In genomic region chr9:111524731-111525055, GRCh38 we compare ENCODE assay signal across 9 cellular contexts. TPM values are rescaled to one million over a fixed set of nuclear protein-coding genes. Genes with fewer than 3 reads are reported as not detected.
DNase-seq lines count a peak whose midpoint lies in the region; ATAC-seq, FAIRE-seq and TF ChIP-seq lines count a peak whose summit lies in the region.
"Had no signal": no experiment of that assay in that cellular context is flagged by ENCODE, and none has a peak within 500 bp of the region (broad histone marks: within the 10 kb centered on the region; RNA-seq: fewer than 3 reads in every experiment).

No MANE protein-coding gene starts in this region.

- TF ChIP-seq POLR2A in GM12878 (IDR thresholded peaks at IDR 0.05; ENCODE audit: low read depth, low read length) (no peak), thyroid gland (IDR thresholded peaks at IDR 0.05) (no peak)

- no peaks in the 10 kb centered on the region for H3K79me2 ChIP-seq in GM12878 (ENCODE audit: control insufficient read depth, insufficient read depth, low read length)
- H3K79me2 ChIP-seq in MM.1S (ENCODE audit: low read length) = no peaks in the 10 kb centered on the region

- no peaks in the 10 kb centered on the region for H3F3A ChIP-seq in MM.1S (ENCODE audit: insufficient read depth, low read length)

- no TSS peak for BruUV-seq in GM12878 (replicated peaks; lab: Mats Ljungman, UMichigan)

- RAD21 ChIA-PET in GM12878 (lab: Charles Lee; ENCODE audit: unreplicated experiment) = no interaction called here

- H3K27me3 ChIP-seq in GM12878 (replicated peaks in 1 of 2; ENCODE audit: control insufficient read depth in 2 of 2, insufficient read depth in 2 of 2, low read length in 1 of 2) (no peaks in the 10 kb centered on the region), lower lobe of right lung (ENCODE audit: low read depth) (no peaks in the 10 kb centered on the region), thyroid gland (no peaks in the 10 kb centered on the region), MM.1S (replicated peaks; ENCODE audit: insufficient read depth, low read length) (no peaks in the 10 kb centered on the region)
- H3K27me3 ChIP-seq: BLaER1 treated with 17β-estradiol and CSF1 and Interleukin-3, amounts not matched to agents 10 nM and 100 nM had no signal

- FAIRE-seq in GM12878 (lab: Jason Lieb, UNC) = no peak

- TF ChIP-seq CTCF in GM12878 (IDR thresholded peaks at IDR 0.05 in 2 of 3, conservative IDR thresholded peaks at IDR 0.05 in 1 of 3; ENCODE audit: control insufficient read depth in 2 of 3, extremely low read depth in 1 of 3, insufficient read depth in 1 of 3, low read depth in 3 of 3, low read length in 3 of 3) (no peak), lower lobe of right lung (IDR thresholded peaks at IDR 0.05) (no peak), thyroid gland (IDR thresholded peaks at IDR 0.05) (no peak), MM.1S (IDR thresholded peaks at IDR 0.05; ENCODE audit: low read length) (no peak)

- intact Hi-C loops in GM12878 (cut with micrococcal nuclease; ENCODE audit: unreplicated experiment) = no loop called here
- intact Hi-C loops in lower lobe of right lung (cut with DNase I) = no loop called here
- intact Hi-C loops in thyroid gland (cut with DNase I) = no loop called here

- H3K4me3 ChIP-seq in GM12878 = peak overlapping the region; percentile 50; the same call in 1 of the 2 replicates
- H3K4me3 ChIP-seq in lower lobe of right lung = peak overlapping the region; percentile 73
- H3K4me3 ChIP-seq in thyroid gland (replicated peaks in 1 of 3) = peak overlapping the region in 2 of 3 donors; percentile 69 to 87
- no peak overlapping the region for H3K4me3 ChIP-seq in MM.1S (ENCODE audit: low read length)
- H3K4me3 ChIP-seq: BLaER1 treated with 17β-estradiol and CSF1 and Interleukin-3, amounts not matched to agents 10 nM and 100 nM had no signal

- H3K4me3 Mint-ChIP-seq in activated CD4-positive, alpha-beta T cell treated with anti-CD3 and anti-CD28 coated beads, Interleukin-2, amount 10 ng/mL, durations not matched to agents 7 days and 5 days = peak overlapping the region; percentile 88

- H3K36me3 ChIP-seq in GM12878 (ENCODE audit: control insufficient read depth in 2 of 2, insufficient read depth in 2 of 2, low read length in 1 of 2) (no peaks in the 10 kb centered on the region), lower lobe of right lung (no peaks in the 10 kb centered on the region), thyroid gland (peaks cover 0 to 3% of the 10 kb centered on the region in 2 donors), MM.1S (replicated peaks; ENCODE audit: insufficient read depth, low read length) (no peaks in the 10 kb centered on the region)
- H3K36me3 ChIP-seq: BLaER1 treated with 17β-estradiol and CSF1 and Interleukin-3, amounts not matched to agents 10 nM and 100 nM had no signal

- H3K4me1 ChIP-seq in GM12878 (ENCODE audit: control insufficient read depth, insufficient read depth, low read length) = no peaks in the 10 kb centered on the region
- peaks cover 11% of the 10 kb centered on the region for H3K4me1 ChIP-seq in lower lobe of right lung
- H3K4me1 ChIP-seq in thyroid gland = no peaks in the 10 kb centered on the region
- H3K4me1 ChIP-seq in MM.1S (ENCODE audit: low read length) = no peaks in the 10 kb centered on the region

- H3K27ac ChIP-seq in GM12878 (ENCODE audit: control insufficient read depth, insufficient read depth) (no peak overlapping the region), lower lobe of right lung (no peak overlapping the region), thyroid gland (peak overlapping the region in 1 of 3 donors; percentile 78), MM.1S (ENCODE audit: low read length) (no peak overlapping the region)
- H3K27ac ChIP-seq: BLaER1 treated with 17β-estradiol and CSF1 and Interleukin-3, amounts not matched to agents 10 nM and 100 nM had no signal

- TF ChIP-seq EP300 in GM12878 (IDR thresholded peaks at IDR 0.05; ENCODE audit: borderline replicate concordance in 1 of 2, control insufficient read depth in 1 of 2, low read depth in 2 of 2, low read length in 2 of 2) = no peak

- peaks cover 4% of the 10 kb centered on the region for H3K9me3 Mint-ChIP-seq in activated CD4-positive, alpha-beta T cell treated with anti-CD3 and anti-CD28 coated beads, Interleukin-2, amount 10 ng/mL, durations not matched to agents 7 days and 5 days

- no peaks in the 10 kb centered on the region for H3K27me3 Mint-ChIP-seq in activated CD4-positive, alpha-beta T cell treated with anti-CD3 and anti-CD28 coated beads, Interleukin-2, amount 10 ng/mL, durations not matched to agents 7 days and 5 days

- H2AFZ ChIP-seq in GM12878 (ENCODE audit: control insufficient read depth, low read depth, low read length) (no peak overlapping the region), MM.1S (ENCODE audit: low read length) (no peak overlapping the region)

- DNase-seq in activated CD4-positive, alpha-beta T cell treated with anti-CD3 and anti-CD28 coated beads, Interleukin-2, amount 10 ng/mL, durations not matched to agents 7 days and 5 days = no peak
- no peak for DNase-seq in activated CD4-positive, alpha-beta T cell treated with anti-CD3 and anti-CD28 coated beads for 4 hours
- no peak for DNase-seq in GM12878 (ENCODE audit: low read depth, low spot score)
- no peak for DNase-seq in lower lobe of right lung
- DNase-seq in thyroid gland = no peak
- no peak for DNase-seq in MM.1S
- DNase-seq in SHP77 (lab: John Stamatoyannopoulos, UW) = no peak
- no peak for DNase-seq in activated CD8-positive, alpha-beta memory T cell treated with anti-CD3 and anti-CD28 coated beads, Interleukin-2, amount 50 U/mL, for 4 hours

- peak overlapping the region; percentile 94 for H3K27ac Mint-ChIP-seq in activated CD4-positive, alpha-beta T cell treated with anti-CD3 and anti-CD28 coated beads, Interleukin-2, amount 10 ng/mL, durations not matched to agents 7 days and 5 days

- POLR2A ChIA-PET in activated CD4-positive, alpha-beta T cell treated with anti-CD3 and anti-CD28 coated beads, Interleukin-2, amount 10 ng/mL, durations not matched to agents 7 days and 5 days (lab: Charles Lee) = no interaction called here
- POLR2A ChIA-PET in GM12878 (lab: Charles Lee) = no interaction called here

- WGBS in GM12878 (ENCODE audit: insufficient coverage, insufficient replicate concordance, low lambda C conversion rate, missing lambda C conversion rate) = 58% methylated on average over 7 of the region's 7 CpGs
- WGBS in thyroid gland, 2 donors = 31% methylated on average over 7 of the region's 7 CpGs

- H4K20me1 ChIP-seq in GM12878 (ENCODE audit: control insufficient read depth, insufficient read depth) (no peaks in the 10 kb centered on the region), MM.1S (ENCODE audit: insufficient read depth, low read length) (no peaks in the 10 kb centered on the region)
- H4K20me1 ChIP-seq: BLaER1 treated with 17β-estradiol and CSF1 and Interleukin-3, amounts not matched to agents 10 nM and 100 nM had no signal

- CTCF ChIA-PET in activated CD4-positive, alpha-beta T cell treated with anti-CD3 and anti-CD28 coated beads, Interleukin-2, amount 10 ng/mL, durations not matched to agents 7 days and 5 days (lab: Charles Lee) = interaction anchor here (0.6 to 1.6 kb wide), 2 partner anchors 11 to 1682 kb away, joined by 3 to 4 read pairs; no protein-coding TSS in a partner anchor
- CTCF ChIA-PET in GM12878 (lab: Yijun Ruan, JAX) = no interaction called here

- H3K4me1 Mint-ChIP-seq in activated CD4-positive, alpha-beta T cell treated with anti-CD3 and anti-CD28 coated beads, Interleukin-2, amount 10 ng/mL, durations not matched to agents 7 days and 5 days = peaks cover 26% of the 10 kb centered on the region

- SMC1A ChIA-PET in GM12878 (lab: Charles Lee; ENCODE audit: uncharacterized antibody, unreplicated experiment) = no interaction called here

- H3K4me2 ChIP-seq in GM12878 (ENCODE audit: control insufficient read depth, insufficient read depth) (peak overlapping the region; percentile 12), MM.1S (ENCODE audit: low read depth, low read length) (no peak overlapping the region)
- H3K4me2 ChIP-seq: BLaER1 treated with 17β-estradiol and CSF1 and Interleukin-3, amounts not matched to agents 10 nM and 100 nM had no signal

- H3K9ac ChIP-seq in GM12878 (ENCODE audit: control insufficient read depth, insufficient read depth, low read length) = no peak overlapping the region
- no peak overlapping the region for H3K9ac ChIP-seq in MM.1S (ENCODE audit: low read length)
- H3K9ac ChIP-seq: BLaER1 treated with 17β-estradiol and CSF1 and Interleukin-3, amounts not matched to agents 10 nM and 100 nM had no signal

- peaks cover 3% of the 10 kb centered on the region; the same call in 1 of the 3 replicates for H3K9me3 ChIP-seq in GM12878 (replicated peaks; ENCODE audit: control insufficient read depth, insufficient read depth, low read length)
- no peaks in the 10 kb centered on the region for H3K9me3 ChIP-seq in lower lobe of right lung
- no peaks in the 10 kb centered on the region for H3K9me3 ChIP-seq in thyroid gland
- H3K9me3 ChIP-seq in MM.1S (replicated peaks; ENCODE audit: insufficient read depth, low read length) = no peaks in the 10 kb centered on the region

- no peak for ATAC-seq in GM12878
- no peak for ATAC-seq in lower lobe of right lung

- in situ Hi-C loops in GM12878 (cut with MboI) = no loop called here

- no peak for TF ChIP-seq RAD21 in GM12878 (IDR thresholded peaks at IDR 0.05; ENCODE audit: insufficient read depth, low read depth, low read length)

- H3K9me2 ChIP-seq in MM.1S (replicated peaks; ENCODE audit: insufficient read depth, low read length) = no peaks in the 10 kb centered on the region

- peaks cover 7% of the 10 kb centered on the region for H3K36me3 Mint-ChIP-seq in activated CD4-positive, alpha-beta T cell treated with anti-CD3 and anti-CD28 coated beads, Interleukin-2, amount 10 ng/mL, durations not matched to agents 7 days and 5 days (ENCODE audit: low read depth)

RNA-seq across cellular contexts. Expression of gene ZNF483, which starts 0.3 kb away (rescaled TPM):
- total RNA-seq in activated CD4-positive, alpha-beta T cell treated with anti-CD3 and anti-CD28 coated beads, Interleukin-2, amount 10 ng/mL, durations not matched to agents 7 days and 5 days = 1 to 10 TPM; 2.4 to 2.7 TPM
- total RNA-seq in GM12878 (2013; cell fraction: nucleolus; rRNA removed) = not detected in 2 replicates
- 0.40 and 1.0 TPM in 2 replicates for total RNA-seq in GM12878 (2014; rRNA removed)
- total RNA-seq in GM12878 (2014; rRNA removed; fragmentation: Illumina TruSeq; extraction: Trizol) = 0.76 and 1.1 TPM in 2 replicates
- total RNA-seq in GM12878 (2021) = 0.40 and 0.72 TPM in 2 replicates
- polyA plus RNA-seq in GM12878 (2011; ENCODE audit: low read depth) = 0.56 TPM
- polyA plus RNA-seq in GM12878 (2011; rRNA removed) = not detected in 2 replicates
- not detected in 2 replicates for polyA plus RNA-seq in GM12878 (2011; cell fraction: cytosol; rRNA removed)
- not detected in 2 replicates for polyA plus RNA-seq in GM12878 (2011; cell fraction: nucleus; rRNA removed)
- 0.18 and 0.37 TPM in 2 replicates for polyA plus RNA-seq in GM12878 (2012)
- 0.04 and 0.06 TPM in 2 replicates for polyA plus RNA-seq in GM12878 (2014; fragmentation: Illumina TruSeq; extraction: Trizol)
- polyA plus RNA-seq in GM12878 (2014; fragmentation: Nextera tagmentation; extraction: Ambion mirVana) = under 1 TPM; 0.26 to 0.39 TPM
- 0.09 and 0.15 TPM in 2 replicates for polyA plus RNA-seq in GM12878 (2014; rRNA removed)
- under 1 TPM; 0.03 to 0.20 TPM for polyA plus RNA-seq in GM12878 (2016; fragmentation: Nextera tagmentation; extraction: Ambion mirVana)
- polyA minus RNA-seq in GM12878 (2011; rRNA and poly(A)+ RNA removed) = not detected in 2 replicates
- not detected in 2 replicates for polyA minus RNA-seq in GM12878 (2011; cell fraction: cytosol; rRNA and poly(A)+ RNA removed)
- not detected in 2 replicates for polyA minus RNA-seq in GM12878 (2011; cell fraction: nucleus; rRNA and poly(A)+ RNA removed)
- total RNA-seq in lower lobe of right lung = 5.1 TPM
- 10 to 100 TPM; 26.2 to 82.4 (median 36.0) TPM for total RNA-seq in thyroid gland

RNA-seq across cellular contexts. Expression of gene ECPAS, which starts 40.5 kb away (rescaled TPM):
- total RNA-seq in activated CD4-positive, alpha-beta T cell treated with anti-CD3 and anti-CD28 coated beads, Interleukin-2, amount 10 ng/mL, durations not matched to agents 7 days and 5 days = 10 to 100 TPM; 55.5 to 69.4 TPM
- 243 and 246 TPM in 2 replicates for total RNA-seq in GM12878 (2013; cell fraction: nucleolus; rRNA removed)
- 50.2 and 54.5 TPM in 2 replicates for total RNA-seq in GM12878 (2014; rRNA removed)
- total RNA-seq in GM12878 (2014; rRNA removed; fragmentation: Illumina TruSeq; extraction: Trizol) = 66.1 and 70.9 TPM in 2 replicates
- total RNA-seq in GM12878 (2021) = 64.5 and 69.8 TPM in 2 replicates
- 30.9 TPM for polyA plus RNA-seq in GM12878 (2011; ENCODE audit: low read depth)
- 54.6 and 72.1 TPM in 2 replicates for polyA plus RNA-seq in GM12878 (2011; rRNA removed)
- 28.3 and 29.1 TPM in 2 replicates for polyA plus RNA-seq in GM12878 (2011; cell fraction: cytosol; rRNA removed)
- polyA plus RNA-seq in GM12878 (2011; cell fraction: nucleus; rRNA removed) = 72.9 and 104 TPM in 2 replicates
- polyA plus RNA-seq in GM12878 (2012) = 41.6 and 45.2 TPM in 2 replicates
- 50.0 and 65.1 TPM in 2 replicates for polyA plus RNA-seq in GM12878 (2014; fragmentation: Illumina TruSeq; extraction: Trizol)
- 10 to 100 TPM; 11.2 to 18.7 TPM for polyA plus RNA-seq in GM12878 (2014; fragmentation: Nextera tagmentation; extraction: Ambion mirVana)
- 52.0 and 54.9 TPM in 2 replicates for polyA plus RNA-seq in GM12878 (2014; rRNA removed)
- polyA plus RNA-seq in GM12878 (2016; fragmentation: Nextera tagmentation; extraction: Ambion mirVana) = 10 to 100 TPM; 28.4 to 30.9 TPM
- 138 and 166 TPM in 2 replicates for polyA minus RNA-seq in GM12878 (2011; rRNA and poly(A)+ RNA removed)
- polyA minus RNA-seq in GM12878 (2011; cell fraction: cytosol; rRNA and poly(A)+ RNA removed) = 54.9 and 66.5 TPM in 2 replicates
- 65.2 and 78.5 TPM in 2 replicates for polyA minus RNA-seq in GM12878 (2011; cell fraction: nucleus; rRNA and poly(A)+ RNA removed)
- 97.1 TPM for total RNA-seq in lower lobe of right lung
- 100 to 1,000 TPM in 1 of 4 donors, 10 to 100 TPM in 3; 78.1 to 128 (median 81.5) TPM for total RNA-seq in thyroid gland
